8 cellular contexts compared by ENCODE assay signal in the genomic region with DNA sequence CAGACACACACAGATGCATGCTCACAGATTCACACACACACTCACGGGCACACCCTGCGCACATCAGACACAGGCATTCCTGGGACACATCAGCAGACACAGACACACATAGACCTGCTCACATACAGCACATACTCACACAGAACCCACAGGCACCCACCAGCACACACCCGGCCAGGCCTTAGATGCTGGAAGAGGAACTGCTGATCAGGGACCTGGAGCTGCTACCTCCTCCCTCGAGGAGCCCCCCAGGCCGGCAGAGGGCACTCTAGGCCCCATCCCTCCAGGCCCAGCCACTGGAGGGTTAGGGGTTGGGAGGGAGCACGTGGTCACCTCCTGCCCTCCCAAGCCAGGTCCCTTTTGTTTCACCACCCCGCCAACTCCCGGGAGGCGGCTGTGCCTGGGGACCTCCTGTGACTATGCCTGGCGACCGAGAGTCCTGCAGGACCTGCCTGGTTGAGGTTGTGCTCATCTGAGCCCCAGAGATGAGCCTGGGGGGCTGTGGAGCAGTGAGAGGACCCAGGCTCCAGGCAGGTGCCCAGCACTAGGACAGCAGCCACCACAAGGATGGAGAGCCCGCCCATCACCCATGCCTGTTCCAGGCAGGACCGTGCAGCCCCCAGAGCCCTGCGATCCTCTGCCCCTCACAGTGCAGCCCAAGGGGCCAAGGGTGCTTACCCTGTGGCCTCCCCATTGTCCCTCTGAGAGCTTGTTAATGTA. TPM values are rescaled to one million over a fixed set of nuclear protein-coding genes. Genes with fewer than 3 reads are reported as not detected.
DNase-seq lines count a peak whose midpoint lies in the region; ATAC-seq and TF ChIP-seq lines count a peak whose summit lies in the region.

No MANE protein-coding gene starts in this region.

- ATAC-seq in HG03354 (IDR thresholded peaks at IDR 0.05; ENCODE audit: poor library complexity, severe bottlenecking, unreplicated experiment): peak; percentile 74
- ATAC-seq in HG02970 (IDR thresholded peaks at IDR 0.05; ENCODE audit: low FRiP score, unreplicated experiment): no peak

- in situ Hi-C loops in GM13977 (cut with MboI; ENCODE audit: low pct_unique_long_range_greater_than_20kb, low sequenced_read_pairs, unreplicated experiment): no loop called here

- H3K9me3 Mint-ChIP-seq in activated T-helper 2 cell treated with anti-CD3 and anti-CD28 coated beads, Interferon-gamma antibody, Interleukin-2, Interleukin-4, amounts not matched to agents 10 μg/mL and 5 μg/mL and 100 μg/mL, durations not matched to agents 14 hours and 24 hours and 36 hours: no peaks in the 10 kb centered on the region
- H3K9me3 Mint-ChIP-seq in glutamatergic neuron (ENCODE audit: unreplicated experiment): peaks cover 12% of the 10 kb centered on the region

- H3K27me3 Mint-ChIP-seq in activated T-helper 2 cell treated with anti-CD3 and anti-CD28 coated beads, Interferon-gamma antibody, Interleukin-2, Interleukin-4, amounts not matched to agents 10 μg/mL and 5 μg/mL and 100 μg/mL, durations not matched to agents 14 hours and 24 hours and 36 hours (ENCODE audit: low read depth): peaks cover 1% of the 10 kb centered on the region
- H3K27me3 Mint-ChIP-seq in glutamatergic neuron (ENCODE audit: unreplicated experiment): peaks cover 13% of the 10 kb centered on the region

- 53% methylated on average over 14 of the region's 14 CpGs for WGBS in prostate gland

- no peak overlapping the region for H3K4me3 ChIP-seq in prostate gland

- TF ChIP-seq POLR2A in prostate gland (IDR thresholded peaks at IDR 0.05): no peak

- H3K36me3 Mint-ChIP-seq in activated T-helper 2 cell treated with anti-CD3 and anti-CD28 coated beads, Interferon-gamma antibody, Interleukin-2, Interleukin-4, amounts not matched to agents 10 μg/mL and 5 μg/mL and 100 μg/mL, durations not matched to agents 14 hours and 24 hours and 36 hours (ENCODE audit: low read depth): no peaks in the 10 kb centered on the region
- H3K36me3 Mint-ChIP-seq in glutamatergic neuron (ENCODE audit: unreplicated experiment): no peaks in the 10 kb centered on the region

- H3K27me3 ChIP-seq in prostate gland (replicated peaks; ENCODE audit: insufficient read depth): no peaks in the 10 kb centered on the region

- peaks cover 5% of the 10 kb centered on the region for H3K4me1 Mint-ChIP-seq in activated T-helper 2 cell treated with anti-CD3 and anti-CD28 coated beads, Interferon-gamma antibody, Interleukin-2, Interleukin-4, amounts not matched to agents 10 μg/mL and 5 μg/mL and 100 μg/mL, durations not matched to agents 14 hours and 24 hours and 36 hours (ENCODE audit: low read depth)
- H3K4me1 Mint-ChIP-seq in glutamatergic neuron (ENCODE audit: low read depth, unreplicated experiment): peaks cover 14% of the 10 kb centered on the region

- H3K9me3 ChIP-seq in prostate gland: no peaks in the 10 kb centered on the region

- no peaks in the 10 kb centered on the region for H3K4me1 ChIP-seq in prostate gland (replicated peaks)

- H3K27ac ChIP-seq in 22Rv1: no peak overlapping the region
- no peak overlapping the region for H3K27ac ChIP-seq in prostate gland

- no peak overlapping the region for H3K27ac Mint-ChIP-seq in activated T-helper 2 cell treated with anti-CD3 and anti-CD28 coated beads, Interferon-gamma antibody, Interleukin-2, Interleukin-4, amounts not matched to agents 10 μg/mL and 5 μg/mL and 100 μg/mL, durations not matched to agents 14 hours and 24 hours and 36 hours
- H3K27ac Mint-ChIP-seq in glutamatergic neuron (ENCODE audit: unreplicated experiment): peak overlapping the region; percentile 83

- TF ChIP-seq CTCF in 22Rv1 (IDR thresholded peaks at IDR 0.05) (peak; percentile 74), GM13977 (IDR thresholded peaks at IDR 0.05; ENCODE audit: extremely low read depth, insufficient read depth, missing control alignments) (peak; percentile 84), glutamatergic neuron (IDR thresholded peaks at IDR 0.05; ENCODE audit: partially characterized antibody, unreplicated experiment) (peak; percentile 48), prostate gland (IDR thresholded peaks at IDR 0.05) (peak in 3 of 4 experiments; percentile 31 to 64 (median 57))

- DNase-seq in GM13977 (ENCODE audit: low spot score) (peak; percentile 86), RKO (ENCODE audit: low spot score) (peak; percentile 82), glutamatergic neuron (peak; percentile 83), prostate gland (ENCODE audit: low spot score) (no peak)
- peak; percentile 31 for DNase-seq in activated T-helper 2 cell treated with anti-CD3 and anti-CD28 coated beads, Interferon-gamma antibody, Interleukin-2, Interleukin-4, amounts not matched to agents 10 μg/mL and 5 μg/mL and 100 μg/mL, durations not matched to agents 14 hours and 24 hours and 36 hours (ENCODE audit: low spot score)

- H3K4me3 Mint-ChIP-seq in activated T-helper 2 cell treated with anti-CD3 and anti-CD28 coated beads, Interferon-gamma antibody, Interleukin-2, Interleukin-4, amounts not matched to agents 10 μg/mL and 5 μg/mL and 100 μg/mL, durations not matched to agents 14 hours and 24 hours and 36 hours (ENCODE audit: low read depth): no peak overlapping the region
- peak overlapping the region; percentile 55 for H3K4me3 Mint-ChIP-seq in glutamatergic neuron (ENCODE audit: unreplicated experiment)

- intact Hi-C loops in activated T-helper 2 cell treated with anti-CD3 and anti-CD28 coated beads, Interferon-gamma antibody, Interleukin-2, Interleukin-4, amounts not matched to agents 10 μg/mL and 5 μg/mL and 100 μg/mL, durations not matched to agents 14 hours and 24 hours and 36 hours (cut with micrococcal nuclease): loop anchor here (1.0 kb wide), 1 partner anchor 19 kb away; no protein-coding TSS in a partner anchor
- intact Hi-C loops in prostate gland (cut with DNase I): no loop called here

- no peaks in the 10 kb centered on the region for H3K36me3 ChIP-seq in prostate gland

RNA-seq across cellular contexts. Expression of a gene that starts 21.0 kb away (rescaled TPM):
- 2,151 and 2,259 TPM in 2 replicates for total RNA-seq in activated T-helper 2 cell treated with anti-CD3 and anti-CD28 coated beads, Interferon-gamma antibody, Interleukin-2, Interleukin-4, amounts not matched to agents 10 μg/mL and 5 μg/mL and 100 μg/mL, durations not matched to agents 14 hours and 24 hours and 36 hours
- total RNA-seq in glutamatergic neuron (ENCODE audit: unreplicated experiment) (948 TPM), prostate gland (100 to 1,000 TPM; 418 to 613 TPM)
